Comparison of ENCODE assay signal across 11 cellular contexts in the genomic region with DNA sequence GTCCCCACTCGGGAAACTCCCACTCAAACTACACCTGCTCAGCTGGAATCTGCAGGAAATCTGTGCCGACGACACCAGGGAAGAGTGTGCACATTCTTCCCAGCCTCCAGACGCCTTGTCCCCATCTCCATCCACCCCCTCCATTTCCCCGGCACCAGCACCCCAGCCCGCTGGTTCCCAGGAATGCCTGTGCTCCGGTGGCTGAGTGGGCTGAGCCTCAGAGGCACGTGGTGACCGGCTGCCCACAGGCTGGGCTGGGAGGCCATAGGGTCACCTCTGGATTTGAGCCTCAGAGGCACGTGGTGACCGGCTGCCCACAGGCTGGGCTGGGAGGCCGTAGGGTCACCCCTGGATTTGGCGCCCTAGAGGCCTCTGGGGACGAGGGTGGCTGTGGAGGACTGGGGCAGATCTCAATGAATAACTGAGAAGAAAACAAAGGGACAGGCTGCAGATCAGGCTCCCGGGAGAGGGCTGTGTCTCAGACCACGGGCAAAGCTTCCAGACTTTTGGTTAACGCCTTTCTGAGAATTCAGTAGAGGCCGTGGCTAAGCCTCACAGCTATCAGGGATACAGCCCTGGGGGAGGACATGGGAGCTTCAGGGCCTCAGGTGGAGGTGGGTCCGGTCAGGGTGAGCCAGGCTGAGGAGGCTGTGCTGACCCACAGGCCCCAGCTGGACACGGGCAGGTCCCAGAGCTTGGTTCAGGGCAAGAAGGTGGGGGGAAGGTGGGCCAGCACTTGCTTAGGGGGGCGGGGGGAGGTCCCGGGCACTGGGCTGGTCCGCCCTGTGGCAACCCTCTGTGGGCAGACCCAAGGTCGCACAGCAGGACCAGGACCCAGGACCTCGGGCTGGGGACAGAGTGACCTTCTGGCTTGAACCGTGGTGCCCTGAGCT. TPM values are rescaled to one million over a fixed set of nuclear protein-coding genes. Genes with fewer than 3 reads are reported as not detected.
DNase-seq lines count a peak whose midpoint lies in the region; ATAC-seq and TF ChIP-seq lines count a peak whose summit lies in the region.
"Had no signal": no experiment of that assay in that cellular context is flagged by ENCODE, and none has a peak within 500 bp of the region (broad histone marks: within the 10 kb centered on the region; RNA-seq: fewer than 3 reads in every experiment).

No MANE protein-coding gene starts in this region.

- H3K36me3 Mint-ChIP-seq in activated naive CD4-positive, alpha-beta T cell treated with anti-CD3 and anti-CD28 coated beads, Interleukin-2, amount 10 ng/mL, durations not matched to agents 7 days and 5 days = peaks cover 5% of the 10 kb centered on the region
- H3K36me3 Mint-ChIP-seq in activated naive CD4-positive, alpha-beta T cell treated with anti-CD3 and anti-CD28 coated beads, Interleukin-2, amount 50 U/mL, for 72 hours = peaks cover 12 to 25% of the 10 kb centered on the region in 2 donors
- peaks cover 4% of the 10 kb centered on the region for H3K36me3 Mint-ChIP-seq in activated CD8-positive, alpha-beta T cell treated with anti-CD3 and anti-CD28 coated beads for 36 hours (ENCODE audit: low read depth)

- DNase-seq in activated naive CD4-positive, alpha-beta T cell treated with anti-CD3 and anti-CD28 coated beads, Interleukin-2, amount 10 ng/mL, durations not matched to agents 7 days and 5 days = no peak
- no peak for DNase-seq in activated naive CD4-positive, alpha-beta T cell treated with anti-CD3 and anti-CD28 coated beads, Interleukin-2, amount 50 U/mL, for 72 hours (ENCODE audit: low spot score in 2 of 2)
- DNase-seq in activated CD8-positive, alpha-beta T cell treated with anti-CD3 and anti-CD28 coated beads for 36 hours = no peak
- DNase-seq in cortex of kidney (lab: John Stamatoyannopoulos, UW) (no peak), GM19240 (ENCODE audit: insufficient read length, low spot score) (no peak)
- DNase-seq: DMS79 treated with DMSO at 0.1 percent for 48 hours, NCI-H446 treated with DMSO at 0.1 percent for 48 hours had no signal

- peak overlapping the region; percentile 58 for H3K4me3 Mint-ChIP-seq in activated naive CD4-positive, alpha-beta T cell treated with anti-CD3 and anti-CD28 coated beads, Interleukin-2, amount 10 ng/mL, durations not matched to agents 7 days and 5 days
- peak overlapping the region; percentile 46 for H3K4me3 Mint-ChIP-seq in activated CD8-positive, alpha-beta T cell treated with anti-CD3 and anti-CD28 coated beads for 36 hours

- intact Hi-C loops in activated CD8-positive, alpha-beta T cell treated with anti-CD3 and anti-CD28 coated beads for 36 hours (cut with micrococcal nuclease) = no loop called here

- H3K4me1 Mint-ChIP-seq in activated naive CD4-positive, alpha-beta T cell treated with anti-CD3 and anti-CD28 coated beads, Interleukin-2, amount 10 ng/mL, durations not matched to agents 7 days and 5 days = peaks cover 3% of the 10 kb centered on the region
- H3K4me1 Mint-ChIP-seq in activated CD8-positive, alpha-beta T cell treated with anti-CD3 and anti-CD28 coated beads for 36 hours (ENCODE audit: low read depth) = peaks cover 2% of the 10 kb centered on the region

- H3K27me3 ChIP-seq in layer of hippocampus (ENCODE audit: control insufficient read depth, insufficient read depth, low read length) = no peaks in the 10 kb centered on the region

- H3K27ac Mint-ChIP-seq in activated naive CD4-positive, alpha-beta T cell treated with anti-CD3 and anti-CD28 coated beads, Interleukin-2, amount 10 ng/mL, durations not matched to agents 7 days and 5 days = no peak overlapping the region
- H3K27ac Mint-ChIP-seq in activated naive CD4-positive, alpha-beta T cell treated with anti-CD3 and anti-CD28 coated beads, Interleukin-2, amount 50 U/mL, for 72 hours = no peak overlapping the region
- no peak overlapping the region for H3K27ac Mint-ChIP-seq in activated CD8-positive, alpha-beta T cell treated with anti-CD3 and anti-CD28 coated beads for 36 hours

- CTCF ChIA-PET in activated naive CD4-positive, alpha-beta T cell treated with anti-CD3 and anti-CD28 coated beads, Interleukin-2, amount 10 ng/mL, durations not matched to agents 7 days and 5 days (lab: Charles Lee) = no interaction called here
- CTCF ChIA-PET in activated CD8-positive, alpha-beta T cell treated with anti-CD3 and anti-CD28 coated beads for 36 hours (lab: Charles Lee) = interaction anchor here (0.6 to 1.6 kb wide), 3 partner anchors 34 to 192 kb away, joined by 3 read pairs; no protein-coding TSS in a partner anchor

- H3K27ac ChIP-seq in layer of hippocampus (ENCODE audit: low read depth, low read length) (peak overlapping the region; percentile 89), temporal lobe (ENCODE audit: low read depth, low read length) (peak overlapping the region; percentile 79)

- peaks cover 19% of the 10 kb centered on the region for H3K27me3 Mint-ChIP-seq in activated naive CD4-positive, alpha-beta T cell treated with anti-CD3 and anti-CD28 coated beads, Interleukin-2, amount 10 ng/mL, durations not matched to agents 7 days and 5 days
- H3K27me3 Mint-ChIP-seq in activated CD8-positive, alpha-beta T cell treated with anti-CD3 and anti-CD28 coated beads for 36 hours = no peaks in the 10 kb centered on the region

- POLR2A ChIA-PET in activated CD8-positive, alpha-beta T cell treated with anti-CD3 and anti-CD28 coated beads for 36 hours (lab: Charles Lee) = interaction anchor here (1.0 kb wide), 1 partner anchor 52 kb away, joined by 4 read pairs; no protein-coding TSS in a partner anchor

- TF ChIP-seq CTCF in activated CD8-positive, alpha-beta T cell treated with anti-CD3 and anti-CD28 coated beads for 36 hours (IDR thresholded peaks at IDR 0.05) = no peak

- no peak for ATAC-seq in activated naive CD4-positive, alpha-beta T cell treated with anti-CD3 and anti-CD28 coated beads, Interleukin-2, amount 50 U/mL, for 72 hours
- ATAC-seq in activated CD8-positive, alpha-beta T cell treated with anti-CD3 and anti-CD28 coated beads for 36 hours = no peak
- no peak for ATAC-seq in GM21528 (IDR thresholded peaks at IDR 0.05; ENCODE audit: low FRiP score, unreplicated experiment)

- peaks cover 25% of the 10 kb centered on the region for H3K9me3 Mint-ChIP-seq in activated naive CD4-positive, alpha-beta T cell treated with anti-CD3 and anti-CD28 coated beads, Interleukin-2, amount 10 ng/mL, durations not matched to agents 7 days and 5 days
- H3K9me3 Mint-ChIP-seq in activated naive CD4-positive, alpha-beta T cell treated with anti-CD3 and anti-CD28 coated beads, Interleukin-2, amount 50 U/mL, for 72 hours = peaks cover 15 to 29% of the 10 kb centered on the region in 2 donors
- peaks cover 15% of the 10 kb centered on the region for H3K9me3 Mint-ChIP-seq in activated CD8-positive, alpha-beta T cell treated with anti-CD3 and anti-CD28 coated beads for 36 hours

RNA-seq across cellular contexts. Expression of a gene that starts 17.3 kb away (rescaled TPM):
- total RNA-seq in activated naive CD4-positive, alpha-beta T cell treated with anti-CD3 and anti-CD28 coated beads, Interleukin-2, amount 50 U/mL, for 72 hours = not detected
- not detected for total RNA-seq in activated CD8-positive, alpha-beta T cell treated with anti-CD3 and anti-CD28 coated beads for 36 hours
- not detected for total RNA-seq in temporal lobe
- total RNA-seq: left lobe of liver had no signal

RNA-seq across cellular contexts. Expression of a gene that starts 40.5 kb away (rescaled TPM):
- total RNA-seq in activated naive CD4-positive, alpha-beta T cell treated with anti-CD3 and anti-CD28 coated beads, Interleukin-2, amount 50 U/mL, for 72 hours = 10 to 100 TPM; 20.7 to 21.2 TPM
- 10 to 100 TPM; 17.5 to 20.3 TPM for total RNA-seq in activated CD8-positive, alpha-beta T cell treated with anti-CD3 and anti-CD28 coated beads for 36 hours
- 6.4 TPM for total RNA-seq in temporal lobe

RNA-seq across cellular contexts. Expression of a gene that starts 50.0 kb away (rescaled TPM):
- total RNA-seq in activated naive CD4-positive, alpha-beta T cell treated with anti-CD3 and anti-CD28 coated beads, Interleukin-2, amount 50 U/mL, for 72 hours = 100 to 1,000 TPM in 1 of 2 donors, 10 to 100 TPM in 1; 43.6 to 250 TPM
- 100 to 1,000 TPM; 126 to 135 TPM for total RNA-seq in activated CD8-positive, alpha-beta T cell treated with anti-CD3 and anti-CD28 coated beads for 36 hours
- not detected for total RNA-seq in temporal lobe
- total RNA-seq: left lobe of liver had no signal

RNA-seq across cellular contexts. Expression of a gene that starts 57.6 kb away (rescaled TPM):
- total RNA-seq in activated naive CD4-positive, alpha-beta T cell treated with anti-CD3 and anti-CD28 coated beads, Interleukin-2, amount 50 U/mL, for 72 hours = 100 to 1,000 TPM; 166 to 176 TPM
- 100 to 1,000 TPM; 137 to 142 TPM for total RNA-seq in activated CD8-positive, alpha-beta T cell treated with anti-CD3 and anti-CD28 coated beads for 36 hours
- total RNA-seq in temporal lobe = not detected

Comparison
In these comparisons a context has a peak if more than half of its experiments do, and no peak if none do; other contexts are left out.
1. RNA of a gene that starts 50.0 kb away (total RNA-seq): 43.6 to 250 TPM in activated naive CD4-positive, alpha-beta T cell treated with anti-CD3 and anti-CD28 coated beads, Interleukin-2, amount 50 U/mL, for 72 hours and 126 to 135 TPM in activated CD8-positive, alpha-beta T cell treated with anti-CD3 and anti-CD28 coated beads for 36 hours; not detected in temporal lobe (single experiment); every median in the first group is over 10 times any median in the second.